ENCODE assay signal across 8 cellular contexts in genomic region chr1:149740152-149740581, GRCh38. TPM values are rescaled to one million over a fixed set of nuclear protein-coding genes. Genes with fewer than 3 reads are reported as not detected.
DNase-seq lines count a peak whose midpoint lies in the region; ATAC-seq and TF ChIP-seq lines count a peak whose summit lies in the region.
"Not testable (repeated sequence)": the region's sequence is repeated elsewhere in the genome, so short reads cannot be mapped to it uniquely, and the experiment has no call there.

No MANE protein-coding gene starts in this region.

- peak; percentile 83 for ATAC-seq in CD4-positive, alpha-beta T cell (ENCODE audit: poor library complexity)
- ATAC-seq in activated T-cell treated with anti-CD3 and anti-CD28 coated beads, Interleukin-2, amount 50 U/mL, for 72 hours (replicated peaks in 1 of 2) = peak; percentile 91 to 92

- H3K4me2 ChIP-seq in trophoblast cell (ENCODE audit: low read length) = peak overlapping the region; percentile 47

- not testable (repeated sequence) for H3K27me3 ChIP-seq in CD4-positive, alpha-beta T cell (ENCODE audit: control insufficient read depth, insufficient read depth, low read length); iPS-18a (ENCODE audit: control insufficient read depth, insufficient read depth, low read length); trophoblast cell (ENCODE audit: insufficient read depth, low read length)

- not testable (repeated sequence) for H3K4me1 ChIP-seq in iPS-18a (ENCODE audit: control insufficient read depth, low read depth, low read length); trophoblast cell (ENCODE audit: control insufficient read depth in 1 of 2, insufficient read depth in 2 of 2, low read length in 2 of 2)

- H3K4me3 ChIP-seq in iPS-18a (ENCODE audit: low read length) = peak overlapping the region; percentile 40
- H3K4me3 ChIP-seq in trophoblast cell (ENCODE audit: low read depth, low read length) = not testable (repeated sequence)

- H3K27ac ChIP-seq in CD4-positive, alpha-beta T cell (ENCODE audit: low read depth, low read length); iPS-18a (ENCODE audit: low read length); trophoblast cell (ENCODE audit: low read depth, low read length): not testable (repeated sequence)

- H2AFZ ChIP-seq in trophoblast cell (ENCODE audit: insufficient read depth, low read length, poor library complexity) = not testable (repeated sequence)

- H3K9me3 Mint-ChIP-seq in CD4-positive, alpha-beta T cell; activated T-cell treated with anti-CD3 and anti-CD28 coated beads, Interleukin-2, amount 50 U/mL, for 72 hours; dendritic cell treated with granulocyte-macrophage colony-stimulating factor and Interleukin-4, amounts not matched to agents 40 ng/mL and 50 ng/mL, for 4 days: not testable (repeated sequence)

- H3K36me3 Mint-ChIP-seq in CD4-positive, alpha-beta T cell (ENCODE audit: low read depth); activated T-cell treated with anti-CD3 and anti-CD28 coated beads, Interleukin-2, amount 50 U/mL, for 72 hours (ENCODE audit: insufficient read depth in 2 of 2); dendritic cell treated with granulocyte-macrophage colony-stimulating factor and Interleukin-4, amounts not matched to agents 40 ng/mL and 50 ng/mL, for 4 days (ENCODE audit: low read depth): not testable (repeated sequence)

- CTCF ChIA-PET in CD4-positive, alpha-beta T cell (lab: Charles Lee) = not testable (repeated sequence)

- not testable (repeated sequence) for H4K91ac ChIP-seq in trophoblast cell (ENCODE audit: low read depth, low read length)

- not testable (repeated sequence) for H2BK120ac ChIP-seq in trophoblast cell (ENCODE audit: insufficient read depth, low read length, poor library complexity)

- H3K14ac ChIP-seq in trophoblast cell (ENCODE audit: low read length) = not testable (repeated sequence)

- no CpG with 5 or more reads among the region's 26 CpGs for WGBS in trophoblast cell (ENCODE audit: extremely low coverage, insufficient coverage, insufficient read length)

- not testable (repeated sequence) for H2BK12ac ChIP-seq in trophoblast cell (ENCODE audit: low read length)

- H3K18ac ChIP-seq in trophoblast cell (ENCODE audit: low read length) = not testable (repeated sequence)

- intact Hi-C loops in CD4-positive, alpha-beta T cell (cut with DNase I, micrococcal nuclease); dendritic cell treated with granulocyte-macrophage colony-stimulating factor and Interleukin-4, amounts not matched to agents 40 ng/mL and 50 ng/mL, for 4 days (cut with micrococcal nuclease): not testable (repeated sequence)

- POLR2A ChIA-PET in CD4-positive, alpha-beta T cell (lab: Charles Lee) = not testable (repeated sequence)

- peak overlapping the region; percentile 82 for H3K27ac Mint-ChIP-seq in CD4-positive, alpha-beta T cell
- H3K27ac Mint-ChIP-seq in activated T-cell treated with anti-CD3 and anti-CD28 coated beads, Interleukin-2, amount 50 U/mL, for 72 hours = peak overlapping the region; percentile 93
- H3K27ac Mint-ChIP-seq in dendritic cell treated with granulocyte-macrophage colony-stimulating factor and Interleukin-4, amounts not matched to agents 40 ng/mL and 50 ng/mL, for 4 days = not testable (repeated sequence)

- H3K23ac ChIP-seq in trophoblast cell (ENCODE audit: low read length) = not testable (repeated sequence)

- H3K36me3 ChIP-seq in iPS-18a (ENCODE audit: control insufficient read depth, low read depth, low read length); trophoblast cell (ENCODE audit: control insufficient read depth in 1 of 2, insufficient read depth in 2 of 2, low read length in 2 of 2): not testable (repeated sequence)

- not testable (repeated sequence) for H3K9ac ChIP-seq in iPS-18a (ENCODE audit: low read length); trophoblast cell (ENCODE audit: low read length)

- H3K27me3 Mint-ChIP-seq in CD4-positive, alpha-beta T cell; activated T-cell treated with anti-CD3 and anti-CD28 coated beads, Interleukin-2, amount 50 U/mL, for 72 hours (ENCODE audit: low read depth); dendritic cell treated with granulocyte-macrophage colony-stimulating factor and Interleukin-4, amounts not matched to agents 40 ng/mL and 50 ng/mL, for 4 days: not testable (repeated sequence)

- not testable (repeated sequence) for H3K79me1 ChIP-seq in trophoblast cell (ENCODE audit: low read length)

- not testable (repeated sequence) for H2AK5ac ChIP-seq in trophoblast cell (ENCODE audit: low read length)

- peak overlapping the region; percentile 88 for H3K4me3 Mint-ChIP-seq in CD4-positive, alpha-beta T cell
- H3K4me3 Mint-ChIP-seq in activated T-cell treated with anti-CD3 and anti-CD28 coated beads, Interleukin-2, amount 50 U/mL, for 72 hours = peak overlapping the region; percentile 71 to 80
- H3K4me3 Mint-ChIP-seq in dendritic cell treated with granulocyte-macrophage colony-stimulating factor and Interleukin-4, amounts not matched to agents 40 ng/mL and 50 ng/mL, for 4 days = peak overlapping the region; percentile 51

- H4K8ac ChIP-seq in trophoblast cell (ENCODE audit: low read depth, low read length) = not testable (repeated sequence)

- DNase-seq in CD4-positive, alpha-beta T cell = peak in 8 of 10 experiments; percentile 6 to 54 (median 35)
- peak; percentile 23 for DNase-seq in HT1080 (ENCODE audit: low read depth)
- DNase-seq in T-helper 2 cell = peak in 3 of 5 experiments; percentile 10 to 84 (median 21)
- DNase-seq in activated T-cell treated with anti-CD3 and anti-CD28 coated beads, Interleukin-2, amount 50 U/mL, for 72 hours = peak; percentile 66 to 73
- DNase-seq in trophoblast cell = peak; percentile 31 to 37
- peak; percentile 77 for DNase-seq in stimulated activated CD8-positive, alpha-beta memory T cell treated with anti-CD3 and anti-CD28 coated beads, Interleukin-4, amount 100 ng/mL, for 48 hours

- not testable (repeated sequence) for H4K12ac ChIP-seq in trophoblast cell (ENCODE audit: low read depth, low read length)

- not testable (repeated sequence) for H3K79me2 ChIP-seq in trophoblast cell (ENCODE audit: control insufficient read depth, insufficient read depth, low read length, poor library complexity)

- H3K4me1 Mint-ChIP-seq in CD4-positive, alpha-beta T cell (ENCODE audit: low read depth); activated T-cell treated with anti-CD3 and anti-CD28 coated beads, Interleukin-2, amount 50 U/mL, for 72 hours (ENCODE audit: low read depth); dendritic cell treated with granulocyte-macrophage colony-stimulating factor and Interleukin-4, amounts not matched to agents 40 ng/mL and 50 ng/mL, for 4 days (ENCODE audit: low read depth): not testable (repeated sequence)

- not testable (repeated sequence) for H2BK5ac ChIP-seq in trophoblast cell (ENCODE audit: low read depth, low read length, poor library complexity)

- TF ChIP-seq CTCF in CD4-positive, alpha-beta T cell (IDR thresholded peaks at IDR 0.05) = not testable (repeated sequence)

- not testable (repeated sequence) for H3K4ac ChIP-seq in trophoblast cell (ENCODE audit: low read depth, low read length)

- not testable (repeated sequence) for H3K9me3 ChIP-seq in CD4-positive, alpha-beta T cell (ENCODE audit: control insufficient read depth, low read length); iPS-18a (ENCODE audit: control insufficient read depth, low read depth, low read length); trophoblast cell (ENCODE audit: insufficient read depth, low read depth, low read length)

RNA-seq across cellular contexts. Expression of gene FCGR1A, which starts 42.3 kb away (rescaled TPM):
- under 1 TPM in 1 of 2 experiments, not detected in 1; 0.17 TPM for total RNA-seq in CD4-positive, alpha-beta T cell
- total RNA-seq in HT1080 (2014; rRNA removed; shearing (Covaris generic)) = not detected in 2 replicates
- not detected in 2 replicates for polyA plus RNA-seq in HT1080 (2015; cell fraction: cytosol; rRNA removed)
- polyA plus RNA-seq in HT1080 (2015; cell fraction: nucleus; rRNA removed) = not detected in 2 replicates
- total RNA-seq in activated T-cell treated with anti-CD3 and anti-CD28 coated beads, Interleukin-2, amount 50 U/mL, for 72 hours = not detected
- 0.05 and 0.11 TPM in 2 replicates for polyA plus RNA-seq in trophoblast cell (2013)

Comparison
In these comparisons a context has a peak if more than half of its experiments do, and no peak if none do; other contexts are left out.
1. DNase-seq: peak in every context shown above with its lines; median percentile 77 in stimulated activated CD8-positive, alpha-beta memory T cell treated with anti-CD3 and anti-CD28 coated beads, Interleukin-4, amount 100 ng/mL, for 48 hours; 70 in activated T-cell treated with anti-CD3 and anti-CD28 coated beads, Interleukin-2, amount 50 U/mL, for 72 hours; 35 in CD4-positive, alpha-beta T cell; 34 in trophoblast cell; 23 in HT1080; 21 in T-helper 2 cell.